Comparison of ENCODE assay signal across 1 cellular context in genomic region chr3:172213765-172214358, GRCh38.
TF ChIP-seq lines count a peak whose summit lies in the region.

No MANE protein-coding gene starts in this region.

TF ChIP-seq in HEK293, 187 proteins besides CTCF, POLR2A, EP300 and RAD21 (continued from another document):
- peak; percentile 25; the same call in 1 of the 2 replicates for TF ChIP-seq PRDM6 (tag by site-specific recombination; IDR thresholded peaks at IDR 0.05)
- TF ChIP-seq SCRT1 (tag by site-specific recombination; IDR thresholded peaks at IDR 0.05; ENCODE audit: borderline replicate concordance), result no peak
- TF ChIP-seq GLI2 (tag by site-specific recombination; IDR thresholded peaks at IDR 0.05; ENCODE audit: borderline replicate concordance, low read depth), result no peak
- peak; percentile 37; the same call in 1 of the 2 replicates for TF ChIP-seq ZNF843 (tag by site-specific recombination; IDR thresholded peaks at IDR 0.05)
- no peak for TF ChIP-seq EGR2 (tag by site-specific recombination; IDR thresholded peaks at IDR 0.05; ENCODE audit: low read depth)
- 0 out of 2 replicates have a peak, but pooled peaks have one; percentile 17 for TF ChIP-seq ZBTB8A (tag by site-specific recombination; IDR thresholded peaks at IDR 0.05)
- 0 out of 2 replicates have a peak, but pooled peaks have one; percentile 33 for TF ChIP-seq ZNF610 (tag by site-specific recombination; IDR thresholded peaks at IDR 0.05; ENCODE audit: borderline replicate concordance)
- TF ChIP-seq SCRT2 (tag by site-specific recombination; IDR thresholded peaks at IDR 0.05), result peak; percentile 61
- no peak for TF ChIP-seq ZNF404 (tag by site-specific recombination; IDR thresholded peaks at IDR 0.05)
- no peak for TF ChIP-seq ZNF701 (tag by site-specific recombination; IDR thresholded peaks at IDR 0.05)
- no peak for TF ChIP-seq ZNF169 (tag by site-specific recombination; IDR thresholded peaks at IDR 0.05)
- no peak for TF ChIP-seq SP3 (tag by site-specific recombination; IDR thresholded peaks at IDR 0.05)
- TF ChIP-seq ZNF362 (tag by site-specific recombination; IDR thresholded peaks at IDR 0.05), result no peak
- TF ChIP-seq, protein P1, sequence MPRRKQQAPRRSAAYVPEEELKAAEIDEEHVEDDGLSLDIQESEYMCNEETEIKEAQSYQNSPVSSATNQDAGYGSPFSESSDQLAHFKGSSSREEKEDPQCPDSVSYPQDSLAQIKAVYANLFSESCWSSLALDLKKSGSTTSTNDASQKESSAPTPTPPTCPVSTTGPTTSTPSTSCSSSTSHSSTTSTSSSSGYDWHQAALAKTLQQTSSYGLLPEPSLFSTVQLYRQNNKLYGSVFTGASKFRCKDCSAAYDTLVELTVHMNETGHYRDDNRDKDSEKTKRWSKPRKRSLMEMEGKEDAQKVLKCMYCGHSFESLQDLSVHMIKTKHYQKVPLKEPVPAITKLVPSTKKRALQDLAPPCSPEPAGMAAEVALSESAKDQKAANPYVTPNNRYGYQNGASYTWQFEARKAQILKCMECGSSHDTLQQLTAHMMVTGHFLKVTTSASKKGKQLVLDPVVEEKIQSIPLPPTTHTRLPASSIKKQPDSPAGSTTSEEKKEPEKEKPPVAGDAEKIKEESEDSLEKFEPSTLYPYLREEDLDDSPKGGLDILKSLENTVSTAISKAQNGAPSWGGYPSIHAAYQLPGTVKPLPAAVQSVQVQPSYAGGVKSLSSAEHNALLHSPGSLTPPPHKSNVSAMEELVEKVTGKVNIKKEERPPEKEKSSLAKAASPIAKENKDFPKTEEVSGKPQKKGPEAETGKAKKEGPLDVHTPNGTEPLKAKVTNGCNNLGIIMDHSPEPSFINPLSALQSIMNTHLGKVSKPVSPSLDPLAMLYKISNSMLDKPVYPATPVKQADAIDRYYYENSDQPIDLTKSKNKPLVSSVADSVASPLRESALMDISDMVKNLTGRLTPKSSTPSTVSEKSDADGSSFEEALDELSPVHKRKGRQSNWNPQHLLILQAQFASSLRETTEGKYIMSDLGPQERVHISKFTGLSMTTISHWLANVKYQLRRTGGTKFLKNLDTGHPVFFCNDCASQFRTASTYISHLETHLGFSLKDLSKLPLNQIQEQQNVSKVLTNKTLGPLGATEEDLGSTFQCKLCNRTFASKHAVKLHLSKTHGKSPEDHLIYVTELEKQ (tag by site-specific recombination; IDR thresholded peaks at IDR 0.05; ENCODE audit: borderline replicate concordance), result 0 out of 2 replicates have a peak, but pooled peaks have one; percentile 25
- no peak for TF ChIP-seq ZNF501 (tag by site-specific recombination; IDR thresholded peaks at IDR 0.05)
- no peak for TF ChIP-seq HOXC10 (CRISPR knock-in tag; IDR thresholded peaks at IDR 0.05)
- TF ChIP-seq TCF7L2 (IDR thresholded peaks at IDR 0.05; ENCODE audit: borderline replicate concordance, low read depth, low read length), result peak; percentile 33; the same call in 1 of the 2 replicates
- no peak for TF ChIP-seq ZNF184 (tag by site-specific recombination; IDR thresholded peaks at IDR 0.05)
- no peak for TF ChIP-seq ZNF521 (tag by site-specific recombination; IDR thresholded peaks at IDR 0.05)
- peak; percentile 62 for TF ChIP-seq FEZF1 (tag by site-specific recombination; IDR thresholded peaks at IDR 0.05)
- no peak for TF ChIP-seq ZNF302 (tag by site-specific recombination; IDR thresholded peaks at IDR 0.05; ENCODE audit: low read depth)
- TF ChIP-seq ZNF48 (tag by site-specific recombination; IDR thresholded peaks at IDR 0.05), result no peak
